ENCODE assay signal across 8 cellular contexts in genomic region chr1:212035835-212036605, GRCh38. TPM values are rescaled to one million over a fixed set of nuclear protein-coding genes. Genes with fewer than 3 reads are reported as not detected.
DNase-seq lines count a peak whose midpoint lies in the region; ATAC-seq and TF ChIP-seq lines count a peak whose summit lies in the region.

No MANE protein-coding gene starts in this region.

- peaks cover 21% of the 10 kb centered on the region for H3K4me1 ChIP-seq in mucosa of descending colon (ENCODE audit: low read depth)

- H3K4me3 ChIP-seq in astrocyte of the spinal cord (ENCODE audit: low read depth, low read length) (peak overlapping the region; percentile 54), mucosa of descending colon (peak overlapping the region; percentile 25)

- peaks cover 7% of the 10 kb centered on the region for H3K36me3 ChIP-seq in mucosa of descending colon (ENCODE audit: low read depth)

- ATAC-seq in GM19467 (IDR thresholded peaks at IDR 0.05; ENCODE audit: unreplicated experiment) = peak; percentile 8
- ATAC-seq in HG03565 (IDR thresholded peaks at IDR 0.05; ENCODE audit: unreplicated experiment) = peak; percentile 1
- ATAC-seq in mucosa of descending colon = no peak

- in situ Hi-C loops in astrocyte of the spinal cord (cut with HindIII; ENCODE audit: low sequenced_read_pairs) = no loop called here

- no peak for TF ChIP-seq CTCF in astrocyte of the spinal cord (IDR thresholded peaks at IDR 0.05; ENCODE audit: low read depth, low read length)
- TF ChIP-seq CTCF in mucosa of descending colon (IDR thresholded peaks at IDR 0.05) = no peak

- intact Hi-C loops in mucosa of descending colon (cut with DNase I, micrococcal nuclease) = no loop called here

- peak; percentile 25 for DNase-seq in ELR (ENCODE audit: low read depth)
- no peak for DNase-seq in astrocyte of the spinal cord (ENCODE audit: low read depth, low spot score)
- no peak for DNase-seq in mucosa of descending colon
- no peak for DNase-seq in T-helper 9 cell
- no peak for DNase-seq in epidermal melanocyte (ENCODE audit: insufficient read length, low spot score)
- no peak for DNase-seq in NCI-H446 treated with DMSO at 0.1 percent for 48 hours (lab: John Stamatoyannopoulos, UW)

- no peaks in the 10 kb centered on the region for H3K9me3 ChIP-seq in mucosa of descending colon

RNA-seq across cellular contexts. Expression of gene DTL, which starts 0.5 kb away (rescaled TPM):
- total RNA-seq in mucosa of descending colon = 10 to 100 TPM in 1 of 3 donors, 1 to 10 TPM in 2; 1.4 to 12.0 (median 3.2) TPM

RNA-seq across cellular contexts. Expression of gene INTS7, which starts 0.7 kb away (rescaled TPM):
- total RNA-seq in mucosa of descending colon = 10 to 100 TPM; 13.3 to 16.0 (median 13.3) TPM
